ENCODE assay signal across 12 cellular contexts in the genomic region with DNA sequence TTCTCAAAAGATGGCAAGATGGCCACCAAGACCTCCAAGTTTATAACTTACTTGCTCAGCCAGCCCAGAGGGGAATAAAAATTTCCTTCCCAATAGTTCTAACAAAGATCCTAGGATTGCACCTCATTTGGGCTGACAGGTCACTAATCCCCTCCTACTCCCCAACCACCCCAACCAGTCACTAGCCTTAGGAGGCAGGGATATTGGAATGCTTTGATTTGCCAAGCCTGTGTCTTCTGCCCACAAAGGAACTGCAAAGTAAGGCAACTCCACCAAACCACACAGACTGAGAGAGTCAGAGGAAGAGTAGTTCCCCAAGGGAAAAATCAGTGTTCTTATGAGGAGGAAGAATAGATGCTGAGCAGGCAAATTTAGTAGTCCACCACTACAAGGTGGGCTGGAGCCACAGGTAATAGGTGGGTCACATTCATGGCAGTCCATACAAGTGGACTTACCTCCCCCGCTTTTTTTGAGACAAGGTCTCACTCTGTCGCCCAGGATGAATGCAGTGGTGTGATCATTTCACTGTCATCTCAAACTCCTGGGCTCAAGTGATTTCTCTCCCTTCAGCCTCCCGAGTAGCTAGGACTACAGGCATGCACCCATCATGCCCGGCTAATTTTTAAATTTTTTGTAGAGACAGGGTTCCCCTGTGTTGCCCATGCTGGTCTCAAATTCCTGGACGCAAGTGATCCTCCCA. TPM values are rescaled to one million over a fixed set of nuclear protein-coding genes. Genes with fewer than 3 reads are reported as not detected.
DNase-seq lines count a peak whose midpoint lies in the region; TF ChIP-seq lines count a peak whose summit lies in the region.
"Had no signal": no experiment of that assay in that cellular context is flagged by ENCODE, and none has a peak within 500 bp of the region (broad histone marks: within the 10 kb centered on the region; RNA-seq: fewer than 3 reads in every experiment).

No MANE protein-coding gene starts in this region.

- H4K20me1 ChIP-seq in GM23248 (ENCODE audit: insufficient read depth) = no peaks in the 10 kb centered on the region

- in situ Hi-C loops in GM23248 (cut with MboI) = no loop called here

- H3K36me3 ChIP-seq in GM23248 (ENCODE audit: low read depth) (no peaks in the 10 kb centered on the region; the same call in 1 of the 2 replicates), WERI-Rb-1 (peaks cover 7% of the 10 kb centered on the region; the same call in 1 of the 2 replicates)
- H3K36me3 ChIP-seq: ovary had no signal

- H3K27me3 ChIP-seq in GM23248 (replicated peaks; ENCODE audit: insufficient read depth) = no peaks in the 10 kb centered on the region
- no peaks in the 10 kb centered on the region for H3K27me3 ChIP-seq in WERI-Rb-1 (ENCODE audit: insufficient read depth, low read depth, severe bottlenecking)
- H3K27me3 ChIP-seq: MG63, ovary had no signal

- peaks cover 30% of the 10 kb centered on the region for H3K4me1 ChIP-seq in GM23248 (ENCODE audit: insufficient read depth)

- H2AFZ ChIP-seq in GM23248 = no peak overlapping the region

- intact Hi-C loops in posterior cingulate gyrus (cut with DNase I) = loop anchor here (10.0 kb wide), 1 partner anchor 404 kb away; no protein-coding TSS in a partner anchor

- H3K4me3 ChIP-seq in GM23248 (no peak overlapping the region), fibroblast of the aortic adventitia (ENCODE audit: low read depth, low read length) (no peak overlapping the region), WERI-Rb-1 (ENCODE audit: low read depth, low read length) (no peak overlapping the region)
- H3K4me3 ChIP-seq: MG63, ovary had no signal

- no peaks in the 10 kb centered on the region for H3K9me2 ChIP-seq in GM23248 (ENCODE audit: insufficient read depth)

- H3K27ac ChIP-seq in GM23248 (peak overlapping the region; percentile 21), WERI-Rb-1 (no peak overlapping the region)
- H3K27ac ChIP-seq: ovary had no signal

- DNase-seq in GM23248 = peak; percentile 79
- DNase-seq in SW480 (ENCODE audit: low spot score) = peak; percentile 32
- DNase-seq in fibroblast of the aortic adventitia (ENCODE audit: low read depth) = peak; percentile 40
- DNase-seq in renal cortical epithelial cell (ENCODE audit: low read depth) = peak; percentile 78
- DNase-seq in posterior cingulate gyrus = no peak
- DNase-seq in WERI-Rb-1 = no peak
- no peak for DNase-seq in DMS114 treated with DMSO at 0.1 percent for 48 hours (lab: John Stamatoyannopoulos, UW; ENCODE audit: unreplicated experiment)
- DNase-seq: activated CD8-positive, alpha-beta memory T cell treated with anti-CD3 and anti-CD28 coated beads, Interleukin-2, amount 50 U/mL, for 48 hours; anterior cingulate cortex; MG63; ovary; stimulated activated CD4-positive, alpha-beta T cell treated with anti-CD3 and anti-CD28 coated beads, Interleukin-4, amount 100 ng/mL, for 1 hour had no signal

- WGBS in GM23248 (ENCODE audit: low coverage in 1 of 2, low lambda C conversion rate in 2 of 2, missing lambda C conversion rate in 2 of 2), 2 experiments = 76 to 83% methylated on average over 5 of the region's 5 CpGs

- no peak overlapping the region for H3K9ac ChIP-seq in GM23248

- H3K4me2 ChIP-seq in GM23248 (ENCODE audit: unreplicated experiment) = no peak overlapping the region

- H3K9me3 ChIP-seq in GM23248 (ENCODE audit: low read depth) = no peaks in the 10 kb centered on the region
- H3K9me3 ChIP-seq in WERI-Rb-1 (ENCODE audit: severe bottlenecking) = no peaks in the 10 kb centered on the region
- H3K9me3 ChIP-seq: MG63, ovary had no signal

- peaks cover 52% of the 10 kb centered on the region for H3F3A ChIP-seq in GM23248 (ENCODE audit: insufficient read depth)

- peaks cover 9% of the 10 kb centered on the region for H3K79me2 ChIP-seq in GM23248 (ENCODE audit: insufficient read depth)

- TF ChIP-seq CTCF in fibroblast of the aortic adventitia (IDR thresholded peaks at IDR 0.05; ENCODE audit: insufficient read depth, low read length) (no peak), WERI-Rb-1 (IDR thresholded peaks at IDR 0.05; ENCODE audit: low read depth, low read length) (no peak)

RNA-seq across cellular contexts. Expression of gene TMEM39B, which starts 3.7 kb away (rescaled TPM):
- total RNA-seq in GM23248 (2014; rRNA removed; shearing (Covaris generic)) = 5.7 and 6.8 TPM in 2 replicates
- 21.4 and 24.1 TPM in 2 replicates for polyA plus RNA-seq in GM23248 (2016; fragmentation: Nextera tagmentation; extraction: Ambion mirVana)
- total RNA-seq in fibroblast of the aortic adventitia (ENCODE audit: low replicate concordance) (3.3 and 9.0 TPM in 2 replicates), renal cortical epithelial cell (3.1 and 4.7 TPM in 2 replicates)

RNA-seq across cellular contexts. Expression of gene KPNA6, which starts 38.8 kb away (rescaled TPM):
- 52.9 and 56.0 TPM in 2 replicates for total RNA-seq in GM23248 (2014; rRNA removed; shearing (Covaris generic))
- 38.3 and 39.9 TPM in 2 replicates for polyA plus RNA-seq in GM23248 (2016; fragmentation: Nextera tagmentation; extraction: Ambion mirVana)
- total RNA-seq in fibroblast of the aortic adventitia (ENCODE audit: low replicate concordance) (42.4 and 56.2 TPM in 2 replicates), renal cortical epithelial cell (43.1 and 67.9 TPM in 2 replicates)

RNA-seq across cellular contexts. Expression of gene KHDRBS1, which starts 55.4 kb away (rescaled TPM):
- 41.7 and 50.6 TPM in 2 replicates for total RNA-seq in GM23248 (2014; rRNA removed; shearing (Covaris generic))
- 65.7 and 68.6 TPM in 2 replicates for polyA plus RNA-seq in GM23248 (2016; fragmentation: Nextera tagmentation; extraction: Ambion mirVana)
- total RNA-seq in fibroblast of the aortic adventitia (ENCODE audit: low replicate concordance) (43.1 and 53.8 TPM in 2 replicates), renal cortical epithelial cell (49.0 and 118 TPM in 2 replicates)

Comparison
In these comparisons a context has a peak if more than half of its experiments do, and no peak if none do; other contexts are left out.
1. DNase-seq: peak in GM23248 (single experiment), SW480 (single experiment), fibroblast of the aortic adventitia (single experiment) and renal cortical epithelial cell (single experiment); none in posterior cingulate gyrus (0 of 10), WERI-Rb-1 (single experiment) and DMS114 treated with DMSO at 0.1 percent for 48 hours (single experiment).